Comparison of ENCODE assay signal across 19 cellular contexts in the genomic region with DNA sequence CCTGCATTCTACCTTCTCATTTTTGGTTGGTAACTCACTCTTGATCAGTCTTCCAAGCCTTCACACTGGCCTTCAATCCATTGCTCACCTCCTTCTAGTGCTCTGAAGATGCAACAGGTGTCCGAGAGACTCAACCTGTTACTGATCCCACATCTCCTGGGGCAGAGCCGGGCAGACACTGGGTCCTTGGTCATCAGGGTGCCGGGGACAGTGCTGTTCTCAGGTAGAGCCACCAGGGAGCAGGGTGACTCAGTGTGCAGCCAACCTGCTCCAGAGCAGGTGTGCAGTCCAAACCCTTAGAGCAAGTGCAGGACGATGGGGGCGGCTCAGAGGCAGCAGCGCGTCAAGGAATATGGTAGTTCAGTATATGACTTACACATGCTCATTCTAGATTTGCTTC.
"Had no signal": no experiment of that assay in that cellular context is flagged by ENCODE, and none has a peak within 500 bp of the region (broad histone marks: within the 10 kb centered on the region; RNA-seq: fewer than 3 reads in every experiment).

No MANE protein-coding gene starts in this region.

- DNase-seq: activated CD4-positive, alpha-beta T cell treated with anti-CD3 and anti-CD28 coated beads, Interleukin-2, amount 50 U/mL, for 4 hours; activated CD4-positive, CD25-positive, alpha-beta regulatory T cell treated with anti-CD3 and anti-CD28 coated beads, Interleukin-2, amount 50 U/mL, for 72 hours; activated effector memory CD4-positive, alpha-beta T cell treated with Interleukin-2 at 50 U/mL for 16 hours; activated T-cell treated with anti-CD3 and anti-CD28 coated beads, Interleukin-2, amount 50 U/mL, for 1 hour; body of pancreas; central memory CD4-positive, alpha-beta T cell; effector memory CD4-positive, alpha-beta T cell; natural killer cell; spleen; stimulated activated CD4-positive, alpha-beta T cell treated with anti-CD3 and anti-CD28 coated beads, Interleukin-1b, Interleukin-23, amount 100 ng/mL, for 48 hours; uterus had no signal

- H3K4me3 Mint-ChIP-seq: activated naive CD4-positive, alpha-beta T cell treated with anti-CD3 and anti-CD28 coated beads, Interleukin-2, amount 50 U/mL, for 24 hours; natural killer cell; stimulated activated naive CD8-positive, alpha-beta T cell treated with anti-CD3 and anti-CD28 coated beads, Interleukin-15, Interleukin-2, amounts not matched to agents 100 ng/mL and 50 ng/mL, for 24 hours; T-helper 1 cell treated with Interleukin-12 subunit alpha and Interleukin-12 subunit beta and Interleukin-4 antibody, amounts not matched to agents 30 μg/mL and 1 μg/mL, for 36 hours had no signal

- H3K27ac ChIP-seq: body of pancreas, coronary artery, epithelial cell of prostate, hepatocyte, prostate gland, spleen, thoracic aorta, uterus had no signal

- H3K4me3 ChIP-seq: body of pancreas, coronary artery, hepatocyte, prostate gland, spleen, thoracic aorta, uterus had no signal

- H3K27me3 ChIP-seq: body of pancreas, hepatocyte, spleen, uterus had no signal

- H2AFZ ChIP-seq: hepatocyte had no signal

- H3K27ac Mint-ChIP-seq: activated naive CD4-positive, alpha-beta T cell treated with anti-CD3 and anti-CD28 coated beads, Interleukin-2, amount 50 U/mL, for 24 hours; natural killer cell; stimulated activated naive CD8-positive, alpha-beta T cell treated with anti-CD3 and anti-CD28 coated beads, Interleukin-15, Interleukin-2, amounts not matched to agents 100 ng/mL and 50 ng/mL, for 24 hours; T-helper 1 cell treated with Interleukin-12 subunit alpha and Interleukin-12 subunit beta and Interleukin-4 antibody, amounts not matched to agents 30 μg/mL and 1 μg/mL, for 36 hours had no signal

- H3K4me1 ChIP-seq: body of pancreas, prostate gland, spleen, uterus had no signal

- H3K4me1 Mint-ChIP-seq: activated naive CD4-positive, alpha-beta T cell treated with anti-CD3 and anti-CD28 coated beads, Interleukin-2, amount 50 U/mL, for 24 hours; natural killer cell had no signal

- H3K36me3 ChIP-seq: prostate gland, spleen, thoracic aorta, uterus had no signal

- H3K79me2 ChIP-seq: hepatocyte had no signal

- H3K4me2 ChIP-seq: hepatocyte had no signal

- H3K9me3 Mint-ChIP-seq: activated naive CD4-positive, alpha-beta T cell treated with anti-CD3 and anti-CD28 coated beads, Interleukin-2, amount 50 U/mL, for 24 hours; stimulated activated naive CD8-positive, alpha-beta T cell treated with anti-CD3 and anti-CD28 coated beads, Interleukin-15, Interleukin-2, amounts not matched to agents 100 ng/mL and 50 ng/mL, for 24 hours; T-helper 1 cell treated with Interleukin-12 subunit alpha and Interleukin-12 subunit beta and Interleukin-4 antibody, amounts not matched to agents 30 μg/mL and 1 μg/mL, for 36 hours had no signal

- H3K9me3 ChIP-seq: body of pancreas, prostate gland, spleen, thoracic aorta, uterus had no signal

- H3K36me3 Mint-ChIP-seq: activated naive CD4-positive, alpha-beta T cell treated with anti-CD3 and anti-CD28 coated beads, Interleukin-2, amount 50 U/mL, for 24 hours; natural killer cell had no signal
